ENCODE assay signal across 3 cellular contexts in genomic region chr6:8246403-8246802, GRCh38.
"Had no signal": no experiment of that assay in that cellular context is flagged by ENCODE, and none has a peak within 500 bp of the region (broad histone marks: within the 10 kb centered on the region; RNA-seq: fewer than 3 reads in every experiment).

No MANE protein-coding gene starts in this region.

- DNase-seq: GDM1, GF-D8 had no signal

- ATAC-seq: GM12878 had no signal

- H3K4me3 ChIP-seq: GM12878 had no signal
